In the genomic region with DNA sequence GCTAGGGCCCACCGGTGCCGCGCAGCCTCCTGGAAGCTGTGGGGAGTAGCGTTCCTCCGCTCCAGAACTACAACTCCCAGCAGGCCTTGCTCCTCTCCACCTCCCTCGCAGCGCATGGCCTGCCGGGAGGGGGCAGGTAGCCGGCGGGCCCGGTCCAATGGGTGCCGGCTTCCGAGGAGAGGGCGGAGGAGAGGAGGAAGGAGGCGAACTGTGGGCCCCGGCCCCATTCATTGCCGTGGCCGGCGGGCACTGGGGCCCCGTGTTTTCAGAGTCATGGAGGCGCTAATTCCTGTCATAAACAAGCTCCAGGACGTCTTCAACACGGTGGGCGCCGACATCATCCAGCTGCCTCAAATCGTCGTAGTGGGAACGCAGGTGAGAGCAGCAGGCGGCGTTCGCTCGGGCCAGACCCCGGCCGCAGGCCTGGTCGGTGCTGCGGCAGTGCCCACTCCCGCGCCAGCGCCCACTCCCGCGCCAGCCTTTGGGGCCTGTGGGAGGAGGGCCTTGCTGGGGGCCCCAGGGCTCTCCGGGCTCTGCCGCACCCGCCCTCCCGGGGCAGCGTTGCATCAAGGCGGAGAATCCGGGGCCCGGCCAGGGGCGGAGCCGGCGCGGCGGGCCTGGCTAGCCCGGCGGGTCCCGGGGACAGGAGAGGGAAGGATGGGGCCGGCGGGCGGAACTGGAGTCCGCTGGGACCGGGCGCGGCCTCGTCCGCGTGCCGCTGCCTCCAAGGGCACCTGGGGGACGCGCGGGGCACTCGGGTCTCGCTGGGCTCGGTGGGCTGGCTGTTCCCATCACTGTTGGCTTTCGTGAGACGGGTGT, we compare ENCODE assay signal across 8 cellular contexts. TPM values are rescaled to one million over a fixed set of nuclear protein-coding genes. Genes with fewer than 3 reads are reported as not detected.
DNase-seq lines count a peak whose midpoint lies in the region; ATAC-seq and TF ChIP-seq lines count a peak whose summit lies in the region.

DNM1L (plus strand) TSS at position 211 of the 819 bp plus-strand sequence; CDS start at position 274, 63 bp downstream.

- H3K4me1 Mint-ChIP-seq in endothelial cell (ENCODE audit: unreplicated experiment), result peaks cover 8% of the 10 kb centered on the region

- peaks cover 49% of the 10 kb centered on the region for H3K79me2 ChIP-seq in OCI-LY3 (ENCODE audit: low read length)

- H3K4me3 ChIP-seq in OCI-LY3 (ENCODE audit: low read length), result peak within 1 kb of the TSS; percentile 89

- peaks cover 4% of the 10 kb centered on the region for H3K36me3 Mint-ChIP-seq in endothelial cell (ENCODE audit: low read depth, unreplicated experiment)

- H3K27ac ChIP-seq in OCI-LY3 (ENCODE audit: low read length), result peak within 1 kb of the TSS; percentile 55

- H4K20me1 ChIP-seq in OCI-LY3 (ENCODE audit: insufficient read depth, low read length), result peaks cover 14% of the 10 kb centered on the region

- H2AFZ ChIP-seq in OCI-LY3 (ENCODE audit: low read depth, low read length), result peak within 1 kb of the TSS; percentile 96

- H3K9ac ChIP-seq in OCI-LY3 (ENCODE audit: low read length), result peak within 1 kb of the TSS; percentile 83

- H3K36me3 ChIP-seq in OCI-LY3 (replicated peaks; ENCODE audit: low read depth, low read length), result peaks cover 3% of the 10 kb centered on the region

- TF ChIP-seq CTCF in OCI-LY3 (IDR thresholded peaks at IDR 0.05; ENCODE audit: low read depth, low read length) (no peak), endothelial cell (IDR thresholded peaks at IDR 0.05; ENCODE audit: unreplicated experiment) (no peak)

- peaks cover 5% of the 10 kb centered on the region for H3K27me3 Mint-ChIP-seq in endothelial cell (ENCODE audit: unreplicated experiment)

- peak within 1 kb of the TSS; percentile 75 for H3K4me2 ChIP-seq in OCI-LY3 (ENCODE audit: low read length)

- H3K4me1 ChIP-seq in OCI-LY3 (ENCODE audit: low read length), result peaks cover 28% of the 10 kb centered on the region

- H3K27ac Mint-ChIP-seq in endothelial cell (ENCODE audit: unreplicated experiment), result peak within 1 kb of the TSS; percentile 96

- ATAC-seq in GM21515 (IDR thresholded peaks at IDR 0.05; ENCODE audit: unreplicated experiment), result peak; percentile 95

- DNase-seq in D341Med (ENCODE audit: low spot score), result peak; percentile 97
- peak; percentile 94 for DNase-seq in HuH-7 (ENCODE audit: low spot score)
- peak; percentile 91 for DNase-seq in activated CD8-positive, alpha-beta memory T cell treated with anti-CD3 and anti-CD28 coated beads, Interleukin-2, amount 50 U/mL, for 48 hours
- peak; percentile 92 for DNase-seq in endothelial cell (ENCODE audit: low spot score)
- DNase-seq in midbrain (lab: John Stamatoyannopoulos, UW), result peak; percentile 97
- peak; percentile 72 to 80 for DNase-seq in stimulated activated CD8-positive, alpha-beta memory T cell treated with anti-CD3 and anti-CD28 coated beads, Interleukin-2, amount 100 ng/mL, for 1 hour (ENCODE audit: low read depth in 2 of 2)

- H3K9me3 Mint-ChIP-seq in endothelial cell (ENCODE audit: unreplicated experiment), result no peaks in the 10 kb centered on the region

- no peaks in the 10 kb centered on the region for H3K27me3 ChIP-seq in OCI-LY3 (ENCODE audit: low read depth, low read length)

- peak within 1 kb of the TSS; percentile 98 for H3K4me3 Mint-ChIP-seq in endothelial cell (ENCODE audit: unreplicated experiment)

- H3K9me3 ChIP-seq in OCI-LY3 (ENCODE audit: insufficient read depth, low read length), result no peaks in the 10 kb centered on the region

RNA-seq across cellular contexts. Expression of gene DNM1L, which starts in this region (rescaled TPM):
- 82.1 TPM for total RNA-seq in endothelial cell (ENCODE audit: unreplicated experiment)

Comparison
In these comparisons a context has a peak if more than half of its experiments do, and no peak if none do; other contexts are left out.
1. Peak in every context shown above with its lines: DNase-seq, ATAC-seq, H3K4me3 ChIP-seq and H3K27ac ChIP-seq.